Comparison of ENCODE assay signal across 16 cellular contexts in genomic region chr2:156537147-156537546, GRCh38.
A peak's percentile ranks its signal among the peaks of the same experiment; 100 is the strongest.
DNase-seq lines count a peak whose midpoint lies in the region; ATAC-seq and TF ChIP-seq lines count a peak whose summit lies in the region.
"Had no signal": no experiment of that assay in that cellular context is flagged by ENCODE, and none has a peak within 500 bp of the region (broad histone marks: within the 10 kb centered on the region; RNA-seq: fewer than 3 reads in every experiment).

No MANE protein-coding gene starts in this region.

- H3K27me3 Mint-ChIP-seq in osteocyte (ENCODE audit: unreplicated experiment) = no peaks in the 10 kb centered on the region
- H3K27me3 Mint-ChIP-seq: activated naive CD8-positive, alpha-beta T cell; stimulated activated naive CD8-positive, alpha-beta T cell treated with anti-CD3 and anti-CD28 coated beads, Interleukin-15, Interleukin-2, amounts not matched to agents 100 ng/mL and 50 ng/mL, for 24 hours had no signal

- no peak for TF ChIP-seq CTCF in osteocyte (IDR thresholded peaks at IDR 0.05)

- H3K4me3 Mint-ChIP-seq in osteocyte (ENCODE audit: unreplicated experiment) = no peak overlapping the region
- H3K4me3 Mint-ChIP-seq: activated naive CD8-positive, alpha-beta T cell; stimulated activated naive CD8-positive, alpha-beta T cell treated with anti-CD3 and anti-CD28 coated beads, Interleukin-15, Interleukin-2, amounts not matched to agents 100 ng/mL and 50 ng/mL, for 24 hours had no signal

- H3K4me1 Mint-ChIP-seq in osteocyte (ENCODE audit: unreplicated experiment) = peaks cover 55% of the 10 kb centered on the region

- H3K27ac ChIP-seq in SJSA1 = peak overlapping the region; percentile 66
- H3K27ac ChIP-seq: PC-9, prostate gland had no signal

- no peaks in the 10 kb centered on the region for H3K27me3 ChIP-seq in SJSA1 (replicated peaks)

- no peak overlapping the region for H3K4me3 ChIP-seq in SJSA1
- H3K4me3 ChIP-seq: PC-9, prostate gland had no signal

- peaks cover 10% of the 10 kb centered on the region for H3K36me3 Mint-ChIP-seq in osteocyte (ENCODE audit: unreplicated experiment)

- DNase-seq in GM03348 (ENCODE audit: low spot score) (peak; percentile 68), SJSA1 (ENCODE audit: low read depth in 1 of 2, low spot score in 2 of 2) (peak in 1 of 2 experiments; percentile 57), osteocyte (ENCODE audit: extremely low spot score, unreplicated experiment) (no peak), islet precursor cell (no peak), GOT3 (lab: John Stamatoyannopoulos, UW) (no peak), NCI-H345 treated with DMSO at 0.1 percent for 48 hours (lab: John Stamatoyannopoulos, UW; ENCODE audit: unreplicated experiment) (no peak)
- DNase-seq: activated CD8-positive, alpha-beta memory T cell treated with anti-CD3 and anti-CD28 coated beads for 24 hours; effector CD4-positive, alpha-beta T cell; PC-9; stimulated activated CD4-positive, alpha-beta T cell treated with anti-CD3 and anti-CD28 coated beads, Interleukin-2, amount 100 ng/mL, for 48 hours; T-helper 9 cell had no signal

- H3K36me3 ChIP-seq in SJSA1 = no peaks in the 10 kb centered on the region
- H3K36me3 ChIP-seq: prostate gland had no signal

- H3K9me3 ChIP-seq in SJSA1 (replicated peaks) = no peaks in the 10 kb centered on the region
- H3K9me3 ChIP-seq: prostate gland had no signal

- ATAC-seq in esophagus mucosa = peak; percentile 43
- no peak for ATAC-seq in HG02588 (IDR thresholded peaks at IDR 0.05; ENCODE audit: unreplicated experiment)

- H3K27ac Mint-ChIP-seq in osteocyte (ENCODE audit: unreplicated experiment) = peak overlapping the region; percentile 70
- H3K27ac Mint-ChIP-seq: activated naive CD8-positive, alpha-beta T cell; stimulated activated naive CD8-positive, alpha-beta T cell treated with anti-CD3 and anti-CD28 coated beads, Interleukin-15, Interleukin-2, amounts not matched to agents 100 ng/mL and 50 ng/mL, for 24 hours had no signal

- peaks cover 15% of the 10 kb centered on the region for H3K9me3 Mint-ChIP-seq in osteocyte (ENCODE audit: unreplicated experiment)
- H3K9me3 Mint-ChIP-seq: stimulated activated naive CD8-positive, alpha-beta T cell treated with anti-CD3 and anti-CD28 coated beads, Interleukin-15, Interleukin-2, amounts not matched to agents 100 ng/mL and 50 ng/mL, for 24 hours had no signal

- peaks cover 46% of the 10 kb centered on the region for H3K4me1 ChIP-seq in SJSA1 (replicated peaks)
- H3K4me1 ChIP-seq: prostate gland had no signal
